In the genomic region with DNA sequence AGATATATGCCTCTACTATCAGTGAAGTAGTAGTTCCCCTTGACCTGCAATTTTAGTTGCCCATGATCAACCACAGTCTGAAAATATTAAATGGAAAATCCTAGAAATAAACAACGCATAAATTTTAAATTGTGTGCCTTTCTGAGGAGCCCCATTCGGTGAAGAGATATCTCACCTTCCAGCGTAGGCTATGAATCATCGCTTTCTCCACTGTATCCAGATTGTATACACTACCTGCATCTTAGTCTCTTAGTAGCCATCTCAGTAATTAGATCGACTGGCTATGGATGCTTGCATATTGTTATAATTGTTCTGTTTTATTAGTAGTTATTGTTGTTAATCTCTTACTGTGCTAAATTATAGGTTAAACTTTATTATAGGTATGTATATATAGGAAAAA, we compare ENCODE assay signal across 8 cellular contexts.
"Had no signal": no experiment of that assay in that cellular context is flagged by ENCODE, and none has a peak within 500 bp of the region (broad histone marks: within the 10 kb centered on the region; RNA-seq: fewer than 3 reads in every experiment).

No MANE protein-coding gene starts in this region.

- H3K9me3 ChIP-seq: HAP-1 had no signal

- ATAC-seq: HCT116 had no signal

- H3K4me1 ChIP-seq: HAP-1 had no signal

- H3K4me3 ChIP-seq: GM23248, HAP-1 had no signal

- H3K27ac ChIP-seq: GM23248 had no signal

- DNase-seq: GM23248, GOT3, H7, HFFc6, IMR-90 had no signal

- H2AFZ ChIP-seq: GM23248 had no signal

- H3K9ac ChIP-seq: GM23248 had no signal

- H3K36me3 ChIP-seq: HAP-1 had no signal

- FAIRE-seq: HTR-8/SVneo had no signal
